10 cellular contexts compared by ENCODE assay signal in genomic region chr4:89868999-89869589, GRCh38. TPM values are rescaled to one million over a fixed set of nuclear protein-coding genes. Genes with fewer than 3 reads are reported as not detected.
A peak's percentile ranks its signal among the peaks of the same experiment; 100 is the strongest.
DNase-seq lines count a peak whose midpoint lies in the region; ATAC-seq and TF ChIP-seq lines count a peak whose summit lies in the region.
"Had no signal": no experiment of that assay in that cellular context is flagged by ENCODE, and none has a peak within 500 bp of the region (broad histone marks: within the 10 kb centered on the region; RNA-seq: fewer than 3 reads in every experiment).

No MANE protein-coding gene starts in this region.

- intact Hi-C loops in thyroid gland (cut with DNase I), result no loop called here

- peak; percentile 79 for TF ChIP-seq CTCF in SK-N-SH (IDR thresholded peaks at IDR 0.05)
- peak; percentile 51 for TF ChIP-seq CTCF in fibroblast of the aortic adventitia (IDR thresholded peaks at IDR 0.05; ENCODE audit: insufficient read depth, low read length)
- TF ChIP-seq CTCF in thyroid gland (IDR thresholded peaks at IDR 0.05), result peak in 4 of 6 experiments; percentile 22 to 70 (median 60)

- H3K36me3 ChIP-seq in SK-N-SH (replicated peaks in 1 of 2; ENCODE audit: control insufficient read depth in 1 of 2, insufficient read depth in 2 of 2, low read length in 1 of 2) (no peaks in the 10 kb centered on the region), thyroid gland (no peaks in the 10 kb centered on the region)

- CTCF ChIA-PET in SK-N-SH (lab: Yijun Ruan, JAX), result interaction anchor here (0.6 to 5.2 kb wide), 28 partner anchors 10 to 734 kb away, joined by 3 to 48 read pairs (median 4); partner anchors contain the start of genes MMRN1 and SNCA

- no peak for DNase-seq in SK-N-SH
- DNase-seq in RPMI7951 (ENCODE audit: low read depth), result peak; percentile 1
- DNase-seq in fibroblast of the aortic adventitia (ENCODE audit: low read depth), result peak; percentile 25
- DNase-seq in thyroid gland, result no peak
- no peak for DNase-seq in medulla oblongata (ENCODE audit: extremely low spot score)
- no peak for DNase-seq in NCI-H1930 (lab: John Stamatoyannopoulos, UW)
- DNase-seq: effector CD8-positive, alpha-beta T cell; NCI-H524 treated with DMSO at 0.1 percent for 48 hours had no signal

- H2AFZ ChIP-seq in SK-N-SH (ENCODE audit: low read depth), result no peak overlapping the region

- ATAC-seq in SK-N-SH treated with all-trans-retinoic acid at 6 μM for 48 hours, result no peak
- ATAC-seq in GM19351 (IDR thresholded peaks at IDR 0.05; ENCODE audit: unreplicated experiment), result no peak

- no peaks in the 10 kb centered on the region for H3K79me2 ChIP-seq in SK-N-SH (ENCODE audit: insufficient read depth)

- peak; percentile 50 for TF ChIP-seq RAD21 in SK-N-SH (IDR thresholded peaks at IDR 0.05; ENCODE audit: low read length)

- TF ChIP-seq EP300 in SK-N-SH (IDR thresholded peaks at IDR 0.05; ENCODE audit: borderline replicate concordance in 1 of 2, low read depth in 1 of 2, low read length in 1 of 2), result no peak

- H4K20me1 ChIP-seq in SK-N-SH (ENCODE audit: insufficient read depth), result no peaks in the 10 kb centered on the region

- 39% methylated on average over 2 of the region's 2 CpGs for whole genome bisulfite sequencing in SK-N-SH (ENCODE audit: low lambda C conversion rate)
- WGBS in thyroid gland, 2 donors, result 56 to 63% methylated on average over 2 of the region's 2 CpGs

- H3K27ac ChIP-seq in SK-N-SH (ENCODE audit: low read depth in 2 of 2, low read length in 1 of 2) (no peak overlapping the region), thyroid gland (no peak overlapping the region)

- H3K9ac ChIP-seq in SK-N-SH, result no peak overlapping the region

- H3K4me1 ChIP-seq in SK-N-SH (ENCODE audit: control insufficient read depth in 1 of 2, insufficient read depth in 2 of 2, low read depth in 1 of 2, low read length in 1 of 2), result no peaks in the 10 kb centered on the region
- H3K4me1 ChIP-seq in thyroid gland, result no peaks in the 10 kb centered on the region

- no peak overlapping the region for H3K4me2 ChIP-seq in SK-N-SH

- no peaks in the 10 kb centered on the region for H3K27me3 ChIP-seq in SK-N-SH (ENCODE audit: insufficient read depth)
- H3K27me3 ChIP-seq in thyroid gland, result no peaks in the 10 kb centered on the region

- H3F3A ChIP-seq in SK-N-SH (replicated peaks; ENCODE audit: insufficient read depth), result no peaks in the 10 kb centered on the region

- H3K4me3 ChIP-seq in SK-N-SH (ENCODE audit: low read depth in 2 of 2, low read length in 1 of 2) (no peak overlapping the region), fibroblast of the aortic adventitia (ENCODE audit: low read depth, low read length) (no peak overlapping the region), thyroid gland (replicated peaks in 1 of 3) (no peak overlapping the region)

- POLR2A ChIA-PET in SK-N-SH (lab: Yijun Ruan, JAX), result no interaction called here

- no peaks in the 10 kb centered on the region for H3K9me2 ChIP-seq in SK-N-SH

- no peak for TF ChIP-seq POLR2A in thyroid gland (IDR thresholded peaks at IDR 0.05)

- H3K9me3 ChIP-seq in SK-N-SH (no peaks in the 10 kb centered on the region), thyroid gland (no peaks in the 10 kb centered on the region)

TF ChIP-seq in SK-N-SH, 30 proteins besides CTCF, POLR2A, EP300 and RAD21:
- TF ChIP-seq FOSL2 (IDR thresholded peaks at IDR 0.05; ENCODE audit: borderline replicate concordance, low read depth), result no peak
- peak; percentile 24; the same call in 1 of the 2 replicates for TF ChIP-seq SMC3 (IDR thresholded peaks at IDR 0.05; ENCODE audit: low read depth, low read length)
TF ChIP-seq in SK-N-SH: peak in this region for 1.

TF ChIP-seq in SK-N-SH treated with all-trans-retinoic acid at 6 μM for 48 hours, 23 proteins besides CTCF, POLR2A, EP300 and RAD21 (continues in another document):
- TF ChIP-seq BACH2 (CRISPR knock-in tag; IDR thresholded peaks at IDR 0.05; ENCODE audit: borderline replicate concordance), result no peak
- no peak for TF ChIP-seq ZNF8 (CRISPR knock-in tag; IDR thresholded peaks at IDR 0.05)
- no peak for TF ChIP-seq PATZ1 (CRISPR knock-in tag; IDR thresholded peaks at IDR 0.05; ENCODE audit: borderline replicate concordance)
- TF ChIP-seq, protein P1, sequence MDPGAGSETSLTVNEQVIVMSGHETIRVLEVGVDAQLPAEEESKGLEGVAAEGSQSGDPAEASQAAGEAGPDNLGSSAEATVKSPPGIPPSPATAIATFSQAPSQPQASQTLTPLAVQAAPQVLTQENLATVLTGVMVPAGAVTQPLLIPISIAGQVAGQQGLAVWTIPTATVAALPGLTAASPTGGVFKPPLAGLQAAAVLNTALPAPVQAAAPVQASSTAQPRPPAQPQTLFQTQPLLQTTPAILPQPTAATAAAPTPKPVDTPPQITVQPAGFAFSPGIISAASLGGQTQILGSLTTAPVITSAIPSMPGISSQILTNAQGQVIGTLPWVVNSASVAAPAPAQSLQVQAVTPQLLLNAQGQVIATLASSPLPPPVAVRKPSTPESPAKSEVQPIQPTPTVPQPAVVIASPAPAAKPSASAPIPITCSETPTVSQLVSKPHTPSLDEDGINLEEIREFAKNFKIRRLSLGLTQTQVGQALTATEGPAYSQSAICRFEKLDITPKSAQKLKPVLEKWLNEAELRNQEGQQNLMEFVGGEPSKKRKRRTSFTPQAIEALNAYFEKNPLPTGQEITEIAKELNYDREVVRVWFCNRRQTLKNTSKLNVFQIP (CRISPR knock-in tag; IDR thresholded peaks at IDR 0.05; ENCODE audit: borderline replicate concordance, low read depth), result no peak
- TF ChIP-seq ZNF70 (CRISPR knock-in tag; IDR thresholded peaks at IDR 0.05), result no peak
- no peak for TF ChIP-seq GLIS3 (CRISPR knock-in tag; IDR thresholded peaks at IDR 0.05)
- no peak for TF ChIP-seq SNAI2 (CRISPR knock-in tag; IDR thresholded peaks at IDR 0.05)
- TF ChIP-seq PPARA (CRISPR knock-in tag; IDR thresholded peaks at IDR 0.05; ENCODE audit: borderline replicate concordance), result no peak
- no peak for TF ChIP-seq RARB (CRISPR knock-in tag; IDR thresholded peaks at IDR 0.05)
- TF ChIP-seq ARNTL (CRISPR knock-in tag; IDR thresholded peaks at IDR 0.05; ENCODE audit: borderline replicate concordance, low read depth), result no peak
- TF ChIP-seq, protein P2, sequence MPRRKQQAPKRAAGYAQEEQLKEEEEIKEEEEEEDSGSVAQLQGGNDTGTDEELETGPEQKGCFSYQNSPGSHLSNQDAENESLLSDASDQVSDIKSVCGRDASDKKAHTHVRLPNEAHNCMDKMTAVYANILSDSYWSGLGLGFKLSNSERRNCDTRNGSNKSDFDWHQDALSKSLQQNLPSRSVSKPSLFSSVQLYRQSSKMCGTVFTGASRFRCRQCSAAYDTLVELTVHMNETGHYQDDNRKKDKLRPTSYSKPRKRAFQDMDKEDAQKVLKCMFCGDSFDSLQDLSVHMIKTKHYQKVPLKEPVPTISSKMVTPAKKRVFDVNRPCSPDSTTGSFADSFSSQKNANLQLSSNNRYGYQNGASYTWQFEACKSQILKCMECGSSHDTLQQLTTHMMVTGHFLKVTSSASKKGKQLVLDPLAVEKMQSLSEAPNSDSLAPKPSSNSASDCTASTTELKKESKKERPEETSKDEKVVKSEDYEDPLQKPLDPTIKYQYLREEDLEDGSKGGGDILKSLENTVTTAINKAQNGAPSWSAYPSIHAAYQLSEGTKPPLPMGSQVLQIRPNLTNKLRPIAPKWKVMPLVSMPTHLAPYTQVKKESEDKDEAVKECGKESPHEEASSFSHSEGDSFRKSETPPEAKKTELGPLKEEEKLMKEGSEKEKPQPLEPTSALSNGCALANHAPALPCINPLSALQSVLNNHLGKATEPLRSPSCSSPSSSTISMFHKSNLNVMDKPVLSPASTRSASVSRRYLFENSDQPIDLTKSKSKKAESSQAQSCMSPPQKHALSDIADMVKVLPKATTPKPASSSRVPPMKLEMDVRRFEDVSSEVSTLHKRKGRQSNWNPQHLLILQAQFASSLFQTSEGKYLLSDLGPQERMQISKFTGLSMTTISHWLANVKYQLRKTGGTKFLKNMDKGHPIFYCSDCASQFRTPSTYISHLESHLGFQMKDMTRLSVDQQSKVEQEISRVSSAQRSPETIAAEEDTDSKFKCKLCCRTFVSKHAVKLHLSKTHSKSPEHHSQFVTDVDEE (CRISPR knock-in tag; IDR thresholded peaks at IDR 0.05), result no peak

RNA-seq across cellular contexts. Expression of gene MMRN1, which starts 25.6 kb away (rescaled TPM):
- polyA plus RNA-seq in SK-N-SH (2012; rRNA removed), result not detected in 2 replicates
- polyA plus RNA-seq in SK-N-SH (2012; cell fraction: cytosol; rRNA removed), result not detected in 2 replicates
- not detected in 2 replicates for polyA plus RNA-seq in SK-N-SH (2012; cell fraction: nucleus; rRNA removed)
- total RNA-seq in RPMI7951 (2014; rRNA removed; shearing (Covaris generic)), result not detected in 2 replicates
- total RNA-seq in fibroblast of the aortic adventitia (ENCODE audit: low replicate concordance) (0.45 and 3.7 TPM in 2 replicates), thyroid gland (100 to 1,000 TPM; 111 to 689 (median 241) TPM)

RNA-seq across cellular contexts. Expression of gene SNCA, which starts 32.1 kb away (rescaled TPM):
- polyA plus RNA-seq in SK-N-SH (2012; rRNA removed), result 12.0 and 12.9 TPM in 2 replicates
- polyA plus RNA-seq in SK-N-SH (2012; cell fraction: cytosol; rRNA removed), result 17.0 and 23.5 TPM in 2 replicates
- 4.8 and 6.9 TPM in 2 replicates for polyA plus RNA-seq in SK-N-SH (2012; cell fraction: nucleus; rRNA removed)
- total RNA-seq in RPMI7951 (2014; rRNA removed; shearing (Covaris generic)), result 0.60 and 6.4 TPM in 2 replicates
- total RNA-seq in fibroblast of the aortic adventitia (ENCODE audit: low replicate concordance) (2.3 TPM in 1 of 2 replicates, not detected in the other), thyroid gland (10 to 100 TPM in 3 of 4 donors, 1 to 10 TPM in 1; 5.3 to 22.7 (median 15.0) TPM)

Comparison
In these comparisons a context has a peak if more than half of its experiments do, and no peak if none do; other contexts are left out.
1. DNase-seq: peak in RPMI7951 (single experiment) and fibroblast of the aortic adventitia (single experiment); none in SK-N-SH (single experiment), thyroid gland (0 of 2), medulla oblongata (single experiment) and NCI-H1930 (0 of 2).
2. RNA of gene MMRN1, which starts 25.6 kb away (total RNA-seq): 111 to 689 TPM in thyroid gland; 0.45 to 3.7 TPM in fibroblast of the aortic adventitia and not detected in RPMI7951; every median in the first group is over 10 times any median in the second.
3. Peak in every context shown above with its lines, with median percentiles within 50 percentile points of each other: CTCF ChIP-seq.